In genomic region chr11:107092667-107093066, GRCh38 we compare ENCODE assay signal across 7 cellular contexts.
"Had no signal": no experiment of that assay in that cellular context is flagged by ENCODE, and none has a peak within 500 bp of the region (broad histone marks: within the 10 kb centered on the region; RNA-seq: fewer than 3 reads in every experiment).

No MANE protein-coding gene starts in this region.

- H3K4me1 Mint-ChIP-seq: IgD-negative memory B cell had no signal

- DNase-seq: GM23248, GOT3, H7, HCEC 1CT, KBM-7 had no signal

- H3K4me3 Mint-ChIP-seq: IgD-negative memory B cell had no signal

- H3K4me3 ChIP-seq: GM23248 had no signal

- H3K27ac Mint-ChIP-seq: IgD-negative memory B cell had no signal

- H3K27ac ChIP-seq: GM23248 had no signal

- H3K27me3 Mint-ChIP-seq: IgD-negative memory B cell had no signal

- FAIRE-seq: HepG2 had no signal

- H3K9ac ChIP-seq: GM23248 had no signal

- H2AFZ ChIP-seq: GM23248 had no signal

- ATAC-seq: HepG2 had no signal
